21 cellular contexts compared by ENCODE assay signal in the genomic region with DNA sequence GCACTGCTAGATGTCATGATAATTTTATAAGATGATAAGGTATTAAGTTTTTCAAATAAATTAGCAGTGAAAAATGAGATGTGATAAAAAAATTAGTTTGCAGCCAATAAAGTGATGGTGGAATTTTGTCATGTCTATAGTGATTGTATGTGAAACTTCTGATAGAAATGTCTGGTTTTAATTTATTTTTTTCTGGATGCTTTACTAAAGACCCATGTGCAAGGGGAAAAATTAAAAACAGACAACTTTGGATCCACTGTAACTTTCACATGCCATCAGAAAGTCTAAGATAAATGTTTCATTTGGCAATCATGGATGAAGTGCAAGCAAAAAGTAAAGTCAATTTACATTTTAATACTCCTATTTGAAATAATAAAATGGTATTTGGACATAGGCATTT. TPM values are rescaled to one million over a fixed set of nuclear protein-coding genes. Genes with fewer than 3 reads are reported as not detected.
A peak's percentile ranks its signal among the peaks of the same experiment; 100 is the strongest.
DNase-seq lines count a peak whose midpoint lies in the region; TF ChIP-seq lines count a peak whose summit lies in the region.
"Had no signal": no experiment of that assay in that cellular context is flagged by ENCODE, and none has a peak within 500 bp of the region (broad histone marks: within the 10 kb centered on the region; RNA-seq: fewer than 3 reads in every experiment).

No MANE protein-coding gene starts in this region.

- in situ Hi-C loops in HAP-1 (cut with MboI; ENCODE audit: low sequenced_read_pairs), result no loop called here

- no peak overlapping the region for H3K4me3 ChIP-seq in OCI-LY3 (ENCODE audit: low read length)
- no peak overlapping the region for H3K4me3 ChIP-seq in adipocyte (ENCODE audit: low read length)
- H3K4me3 ChIP-seq in HAP-1, result no peak overlapping the region
- H3K4me3 ChIP-seq: BLaER1 had no signal

- H2AFZ ChIP-seq in OCI-LY3 (ENCODE audit: low read depth, low read length), result no peak overlapping the region

- DNase-seq in adipocyte (ENCODE audit: low read depth), result peak; percentile 42
- peak; percentile 64 for DNase-seq in fibroblast of peridontal ligament (ENCODE audit: extremely low read depth)
- no peak for DNase-seq in H4 (ENCODE audit: low spot score)
- no peak for DNase-seq in HAP-1 (ENCODE audit: low spot score in 2 of 2)
- DNase-seq: 8988T; ACHN; BE2C; C1 segment of cervical spinal cord; CD4-positive, alpha-beta memory T cell; CD4-positive, CD25-positive, alpha-beta regulatory T cell; CD8-positive, alpha-beta memory T cell; COR-L47; DMS 273 treated with DMSO at 0.1 percent for 48 hours; DMS153; DMS53; DMS79; DND-41; EL; GF-D8 had no signal

- peak overlapping the region; percentile 34 for H3K4me2 ChIP-seq in OCI-LY3 (ENCODE audit: low read length)
- H3K4me2 ChIP-seq: BLaER1 had no signal

- peaks cover 11% of the 10 kb centered on the region for H3K4me1 ChIP-seq in OCI-LY3 (ENCODE audit: low read length)
- H3K4me1 ChIP-seq in adipocyte (ENCODE audit: control insufficient read depth, insufficient read depth, low read length), result peaks cover under 1% of the 10 kb centered on the region
- H3K4me1 ChIP-seq in HAP-1, result peaks cover 4% of the 10 kb centered on the region
- H3K4me1 ChIP-seq: BE2C, BLaER1 had no signal

- peaks cover 5% of the 10 kb centered on the region for H3K79me2 ChIP-seq in OCI-LY3 (ENCODE audit: low read length)

- no peaks in the 10 kb centered on the region for H4K20me1 ChIP-seq in OCI-LY3 (ENCODE audit: insufficient read depth, low read length)
- H4K20me1 ChIP-seq: BLaER1 had no signal

- H3K9ac ChIP-seq in OCI-LY3 (ENCODE audit: low read length), result no peak overlapping the region
- H3K9ac ChIP-seq in adipocyte (ENCODE audit: low read length), result no peak overlapping the region
- H3K9ac ChIP-seq: BLaER1 had no signal

- H3K27me3 ChIP-seq in OCI-LY3 (ENCODE audit: low read depth, low read length) (no peaks in the 10 kb centered on the region), adipocyte (replicated peaks; ENCODE audit: control insufficient read depth, insufficient read depth, low read length) (no peaks in the 10 kb centered on the region), HAP-1 (ENCODE audit: low read depth) (peaks cover 11% of the 10 kb centered on the region)
- H3K27me3 ChIP-seq: BE2C, BLaER1 had no signal

- peaks cover 3% of the 10 kb centered on the region; the same call in 1 of the 2 replicates for H3K9me3 ChIP-seq in OCI-LY3 (ENCODE audit: insufficient read depth, low read length)
- H3K9me3 ChIP-seq in adipocyte (ENCODE audit: control insufficient read depth, low read length), result no peaks in the 10 kb centered on the region
- H3K9me3 ChIP-seq in HAP-1, result peaks cover 2% of the 10 kb centered on the region; the same call in 1 of the 2 replicates

- TF ChIP-seq CTCF in OCI-LY3 (IDR thresholded peaks at IDR 0.05; ENCODE audit: low read depth, low read length), result no peak

- peaks cover 3% of the 10 kb centered on the region for H3K36me3 ChIP-seq in OCI-LY3 (replicated peaks; ENCODE audit: low read depth, low read length)
- no peaks in the 10 kb centered on the region for H3K36me3 ChIP-seq in adipocyte (ENCODE audit: control insufficient read depth, insufficient read depth, low read length, severe bottlenecking)
- no peaks in the 10 kb centered on the region for H3K36me3 ChIP-seq in HAP-1 (replicated peaks)
- H3K36me3 ChIP-seq: BE2C, BLaER1 had no signal

- H3K27ac ChIP-seq in OCI-LY3 (ENCODE audit: low read length), result no peak overlapping the region
- H3K27ac ChIP-seq: BLaER1 had no signal

RNA-seq across cellular contexts. Expression of a gene that starts 4.4 kb away (rescaled TPM):
- 152 and 193 TPM in 2 replicates for total RNA-seq in H4 (2014; rRNA removed; shearing (Covaris generic))

Comparison
In these comparisons a context has a peak if more than half of its experiments do, and no peak if none do; other contexts are left out.
1. DNase-seq: peak in adipocyte (single experiment) and fibroblast of peridontal ligament (single experiment); none in H4 (single experiment) and HAP-1 (0 of 2).